19 cellular contexts compared by ENCODE assay signal in the genomic region with DNA sequence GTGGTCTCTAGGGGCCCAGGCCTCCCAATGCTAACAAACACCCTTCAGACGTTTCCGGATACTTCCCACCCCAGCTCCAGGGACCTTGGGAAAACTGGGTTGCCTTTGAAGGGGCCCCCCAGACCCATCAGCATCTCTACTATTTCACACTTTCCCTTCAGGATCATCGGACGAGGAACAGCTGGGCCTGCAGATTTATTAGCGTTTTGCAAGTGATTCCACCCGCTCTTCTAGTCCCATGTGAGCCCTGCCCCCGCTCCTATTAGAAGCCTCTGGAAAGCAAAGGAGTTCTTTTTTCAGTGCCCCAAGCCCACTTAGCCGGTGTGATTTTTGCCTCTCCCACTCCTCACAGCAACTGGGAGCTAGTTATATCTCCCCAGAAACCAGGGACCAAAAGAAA.
A peak's percentile ranks its signal among the peaks of the same experiment; 100 is the strongest.
DNase-seq lines count a peak whose midpoint lies in the region; ATAC-seq and TF ChIP-seq lines count a peak whose summit lies in the region.
"Had no signal": no experiment of that assay in that cellular context is flagged by ENCODE, and none has a peak within 500 bp of the region (broad histone marks: within the 10 kb centered on the region; RNA-seq: fewer than 3 reads in every experiment).

No MANE protein-coding gene starts in this region.

- no peak overlapping the region for H3K4me3 ChIP-seq in neuronal stem cell (ENCODE audit: low read length in 2 of 2)
- H3K4me3 ChIP-seq: SJSA1 had no signal

- H3K4me1 Mint-ChIP-seq in MCF 10A (ENCODE audit: insufficient read depth, unreplicated experiment), result peaks cover 30% of the 10 kb centered on the region
- H3K4me1 Mint-ChIP-seq: B cell; CD4-positive, CD25-positive, alpha-beta regulatory T cell had no signal

- no peak overlapping the region for H3K4me3 Mint-ChIP-seq in MCF 10A (ENCODE audit: unreplicated experiment)
- H3K4me3 Mint-ChIP-seq: B cell; CD4-positive, CD25-positive, alpha-beta regulatory T cell had no signal

- H3K4me2 ChIP-seq in neuronal stem cell (ENCODE audit: insufficient read depth, low read length, poor library complexity, severe bottlenecking), result no peak overlapping the region

- H2BK5ac ChIP-seq in neuronal stem cell (ENCODE audit: low read length), result no peak overlapping the region

- no peak for TF ChIP-seq CTCF in MCF 10A (IDR thresholded peaks at IDR 0.05; ENCODE audit: unreplicated experiment)

- peaks cover 0 to 5% of the 10 kb centered on the region in 2 donors for H3K4me1 ChIP-seq in neuronal stem cell (ENCODE audit: control insufficient read depth in 2 of 2, insufficient read depth in 1 of 2, low read depth in 1 of 2, low read length in 2 of 2)
- H3K4me1 ChIP-seq: SJSA1 had no signal

- H3K9me3 Mint-ChIP-seq in MCF 10A (ENCODE audit: unreplicated experiment), result no peaks in the 10 kb centered on the region

- no peak overlapping the region for H3K27ac ChIP-seq in neuronal stem cell (replicated peaks; ENCODE audit: low read length)
- H3K27ac ChIP-seq: SJSA1 had no signal

- H3K23ac ChIP-seq in neuronal stem cell (ENCODE audit: low read depth, low read length, poor library complexity), result no peak overlapping the region

- peak overlapping the region; percentile 69 for H2AFZ ChIP-seq in neuronal stem cell (ENCODE audit: low read length)

- H3K9ac ChIP-seq in neuronal stem cell (ENCODE audit: low read depth, low read length, poor library complexity), result no peak overlapping the region

- H3K36me3 Mint-ChIP-seq in MCF 10A (ENCODE audit: insufficient read depth, unreplicated experiment), result no peaks in the 10 kb centered on the region
- H3K36me3 Mint-ChIP-seq: CD4-positive, CD25-positive, alpha-beta regulatory T cell had no signal

- H3K4ac ChIP-seq in neuronal stem cell (ENCODE audit: low read length), result no peak overlapping the region

- WGBS in neuronal stem cell (ENCODE audit: extremely low coverage in 2 of 2, insufficient read length in 2 of 2, insufficient replicate concordance in 1 of 2), 2 donors, result no CpG with 5 or more reads among the region's 8 CpGs

- no peak overlapping the region for H3K27ac Mint-ChIP-seq in MCF 10A (ENCODE audit: low read depth, unreplicated experiment)
- H3K27ac Mint-ChIP-seq: B cell; CD4-positive, CD25-positive, alpha-beta regulatory T cell had no signal

- peak overlapping the region; percentile 74 for H3K18ac ChIP-seq in neuronal stem cell (ENCODE audit: low read length)

- no peaks in the 10 kb centered on the region for H3K9me3 ChIP-seq in neuronal stem cell (replicated peaks in 1 of 2; ENCODE audit: control insufficient read depth in 2 of 2, insufficient read depth in 1 of 2, low read depth in 1 of 2, low read length in 2 of 2)
- H3K9me3 ChIP-seq: SJSA1 had no signal

- intact Hi-C loops in MCF 10A (cut with micrococcal nuclease), result no loop called here

- no peak overlapping the region for H4K8ac ChIP-seq in neuronal stem cell (ENCODE audit: low read depth, low read length)

- H3K79me1 ChIP-seq in neuronal stem cell (ENCODE audit: low read depth, low read length), result no peaks in the 10 kb centered on the region

- H2BK120ac ChIP-seq in neuronal stem cell (ENCODE audit: low read depth, low read length), result no peak overlapping the region

- peak overlapping the region; percentile 43 for H2AK5ac ChIP-seq in neuronal stem cell (ENCODE audit: low read depth, low read length)

- BruUV-seq in MCF 10A (replicated peaks; lab: Mats Ljungman, UMichigan), result no TSS peak

- no peaks in the 10 kb centered on the region for H3K36me3 ChIP-seq in neuronal stem cell (replicated peaks in 1 of 2; ENCODE audit: control insufficient read depth in 2 of 2, insufficient read depth in 2 of 2, low read length in 2 of 2)
- H3K36me3 ChIP-seq: SJSA1 had no signal

- in situ Hi-C loops in G401 (cut with HindIII; ENCODE audit: low sequenced_read_pairs), result no loop called here

- no peak overlapping the region for H2BK12ac ChIP-seq in neuronal stem cell (ENCODE audit: low read length)

- peak; percentile 77 for DNase-seq in NCI-H82 (lab: John Stamatoyannopoulos, UW)
- no peak for DNase-seq in NCI-H82 treated with DMSO at 0.1 percent for 48 hours (lab: John Stamatoyannopoulos, UW; ENCODE audit: unreplicated experiment)
- DNase-seq in left kidney (ENCODE audit: low read depth, low spot score), result peak; percentile 91
- DNase-seq in neuronal stem cell (ENCODE audit: low spot score), result no peak
- DNase-seq in G401 (ENCODE audit: low spot score), result no peak
- no peak for DNase-seq in SHP77 (lab: John Stamatoyannopoulos, UW)
- DNase-seq in MCF 10A (ENCODE audit: unreplicated experiment), result no peak
- DNase-seq: CD4-positive, CD25-positive, alpha-beta regulatory T cell; COR-L47; KBM-7; NCI-H1105 treated with DMSO at 0.1 percent for 48 hours; NCI-H1694; NCI-H226; NCI-H526 treated with DMSO at 0.1 percent for 48 hours had no signal

- H4K91ac ChIP-seq in neuronal stem cell (ENCODE audit: low read depth, low read length, poor library complexity), result no peak overlapping the region

- H2BK15ac ChIP-seq in neuronal stem cell (ENCODE audit: low read length), result peak overlapping the region; percentile 66

- POLR2A ChIA-PET in MCF 10A (lab: Yijun Ruan, JAX), result interaction anchor here (0.7 to 2.4 kb wide), 2 partner anchors 48 to 117 kb away, joined by 3 to 7 read pairs; no protein-coding TSS in a partner anchor

- ATAC-seq in GM18868 (IDR thresholded peaks at IDR 0.05; ENCODE audit: unreplicated experiment), result no peak
- ATAC-seq: HepG2, Panc1 had no signal

- peaks cover 0 to 3% (median 0%) of the 10 kb centered on the region in 3 experiments for H3K27me3 ChIP-seq in neuronal stem cell (ENCODE audit: control insufficient read depth in 3 of 3, insufficient read depth in 3 of 3, low read depth in 1 of 3, low read length in 3 of 3)
- H3K27me3 ChIP-seq: SJSA1 had no signal

- no peaks in the 10 kb centered on the region for H3K27me3 Mint-ChIP-seq in MCF 10A (ENCODE audit: insufficient read depth, unreplicated experiment)
- H3K27me3 Mint-ChIP-seq: CD4-positive, CD25-positive, alpha-beta regulatory T cell had no signal

- CTCF ChIA-PET in MCF 10A (lab: Yijun Ruan, JAX), result interaction anchor here (0.6 to 1.1 kb wide), 3 partner anchors 39 to 155 kb away, joined by 3 to 4 read pairs (median 4); no protein-coding TSS in a partner anchor

- H3K14ac ChIP-seq in neuronal stem cell (ENCODE audit: low read length), result no peak overlapping the region

Comparison
In these comparisons a context has a peak if more than half of its experiments do, and no peak if none do; other contexts are left out.
1. DNase-seq: peak in NCI-H82 (single experiment) and left kidney (single experiment); none in NCI-H82 treated with DMSO at 0.1 percent for 48 hours (single experiment), neuronal stem cell (single experiment), G401 (single experiment), SHP77 (0 of 2) and MCF 10A (single experiment).